In the genomic region with DNA sequence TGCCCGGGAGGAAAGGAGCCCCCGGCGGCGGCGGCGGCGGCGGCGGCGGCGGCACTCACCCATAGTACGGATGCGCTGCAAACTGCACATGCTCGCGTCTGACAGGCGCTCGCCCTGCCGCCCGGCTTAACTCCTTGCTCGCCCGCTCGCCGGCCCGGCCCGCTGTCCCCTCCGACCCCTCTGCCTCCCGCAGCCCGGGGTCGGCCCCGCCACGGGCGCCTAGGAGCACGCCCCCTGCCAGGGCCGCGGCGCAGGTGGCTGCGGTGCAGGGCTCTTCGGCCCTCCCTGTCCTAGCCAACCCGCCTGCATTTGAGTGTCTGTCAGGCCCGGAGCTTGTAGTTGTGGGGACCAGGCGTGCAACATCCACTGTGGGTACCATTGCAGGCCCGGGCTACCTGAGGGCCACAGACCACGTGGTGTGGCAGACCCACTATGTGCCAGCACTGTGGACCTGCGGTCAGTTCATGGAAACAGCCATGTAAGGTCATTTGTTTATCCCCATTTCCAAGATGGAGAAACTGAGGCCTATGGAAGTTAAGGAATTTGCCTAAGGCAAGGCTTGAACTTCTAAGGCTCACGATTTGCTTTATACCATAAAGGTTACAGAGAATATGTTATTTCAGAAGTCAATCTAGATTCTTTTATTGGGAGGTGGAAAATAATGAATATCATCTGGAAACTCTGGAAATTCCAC, we compare ENCODE assay signal across 8 cellular contexts. TPM values are rescaled to one million over a fixed set of nuclear protein-coding genes. Genes with fewer than 3 reads are reported as not detected.
DNase-seq lines count a peak whose midpoint lies in the region; ATAC-seq, FAIRE-seq and TF ChIP-seq lines count a peak whose summit lies in the region.

No MANE protein-coding gene starts in this region.

- intact Hi-C loops in MCF 10A (cut with micrococcal nuclease) (no loop called here), left colon (cut with DNase I, micrococcal nuclease) (no loop called here)

- FAIRE-seq in frontal cortex (lab: Jason Lieb, UNC), result no peak

- H3K27ac Mint-ChIP-seq in MCF 10A (ENCODE audit: low read depth, unreplicated experiment), result no peak overlapping the region
- no peak overlapping the region for H3K27ac Mint-ChIP-seq in stimulated activated naive B cell treated with anti-CD40 and anti-IgM and Interleukin-4, amounts not matched to agents 10 μg/mL and 1 μg/mL and 100 μg/mL, for 72 hours

- no TSS peak for BruUV-seq in MCF 10A (replicated peaks; lab: Mats Ljungman, UMichigan)

- H3K9me3 Mint-ChIP-seq in MCF 10A (ENCODE audit: unreplicated experiment), result no peaks in the 10 kb centered on the region
- no peaks in the 10 kb centered on the region for H3K9me3 Mint-ChIP-seq in stimulated activated naive B cell treated with anti-CD40 and anti-IgM and Interleukin-4, amounts not matched to agents 10 μg/mL and 1 μg/mL and 100 μg/mL, for 72 hours

- ATAC-seq in GM21717 (IDR thresholded peaks at IDR 0.05; ENCODE audit: unreplicated experiment) (peak; percentile 57), RWPE2 (ENCODE audit: low read depth) (peak; percentile 35), left colon (peak; percentile 41)
- ATAC-seq in stimulated activated naive B cell treated with anti-CD40 and anti-IgM and Interleukin-4, amounts not matched to agents 10 μg/mL and 1 μg/mL and 100 μg/mL, for 72 hours (replicated peaks), result peak; percentile 74

- no peaks in the 10 kb centered on the region for H3K36me3 ChIP-seq in RWPE2 (ENCODE audit: low read depth)

- peak; percentile 17 for TF ChIP-seq CTCF in RWPE2 (IDR thresholded peaks at IDR 0.05; ENCODE audit: poor library complexity, severe bottlenecking)
- no peak for TF ChIP-seq CTCF in MCF 10A (IDR thresholded peaks at IDR 0.05; ENCODE audit: unreplicated experiment)

- H3K4me3 ChIP-seq in RWPE2 (ENCODE audit: severe bottlenecking), result peak overlapping the region; percentile 77

- POLR2A ChIA-PET in MCF 10A (lab: Yijun Ruan, JAX), result interaction anchor here (0.9 to 1.1 kb wide), 2 partner anchors 39 to 56 kb away, joined by 3 read pairs; no protein-coding TSS in a partner anchor

- DNase-seq in EL (peak; percentile 45), RWPE2 (ENCODE audit: low spot score) (no peak), MCF 10A (ENCODE audit: unreplicated experiment) (no peak), left colon (peak in 1 of 2 donors; percentile 63), frontal cortex (ENCODE audit: low spot score in 2 of 2) (no peak), DMS114 treated with DMSO at 0.1 percent for 48 hours (lab: John Stamatoyannopoulos, UW; ENCODE audit: unreplicated experiment) (no peak)
- peak; percentile 11 for DNase-seq in stimulated activated naive B cell treated with anti-CD40 and anti-IgM and Interleukin-4, amounts not matched to agents 10 μg/mL and 1 μg/mL and 100 μg/mL, for 72 hours

- H3K27ac ChIP-seq in RWPE2 (ENCODE audit: poor library complexity, severe bottlenecking), result no peak overlapping the region

- H3K9me3 ChIP-seq in RWPE2 (ENCODE audit: severe bottlenecking), result no peaks in the 10 kb centered on the region

- H3K36me3 Mint-ChIP-seq in MCF 10A (ENCODE audit: insufficient read depth, unreplicated experiment), result peaks cover 7% of the 10 kb centered on the region
- H3K36me3 Mint-ChIP-seq in stimulated activated naive B cell treated with anti-CD40 and anti-IgM and Interleukin-4, amounts not matched to agents 10 μg/mL and 1 μg/mL and 100 μg/mL, for 72 hours, result no peaks in the 10 kb centered on the region

- CTCF ChIA-PET in MCF 10A (lab: Yijun Ruan, JAX), result interaction anchor here (0.6 to 7.6 kb wide), 3 partner anchors 11 to 109 kb away, joined by 3 to 63 read pairs (median 14); no protein-coding TSS in a partner anchor

- H3K4me1 Mint-ChIP-seq in MCF 10A (ENCODE audit: insufficient read depth, unreplicated experiment), result no peaks in the 10 kb centered on the region
- H3K4me1 Mint-ChIP-seq in stimulated activated naive B cell treated with anti-CD40 and anti-IgM and Interleukin-4, amounts not matched to agents 10 μg/mL and 1 μg/mL and 100 μg/mL, for 72 hours, result peaks cover 19 to 45% of the 10 kb centered on the region in 2 donors

- peak overlapping the region; percentile 76 for H3K4me3 Mint-ChIP-seq in MCF 10A (ENCODE audit: unreplicated experiment)
- H3K4me3 Mint-ChIP-seq in stimulated activated naive B cell treated with anti-CD40 and anti-IgM and Interleukin-4, amounts not matched to agents 10 μg/mL and 1 μg/mL and 100 μg/mL, for 72 hours, result peak overlapping the region; percentile 92 to 94

- peaks cover 36% of the 10 kb centered on the region for H3K27me3 Mint-ChIP-seq in MCF 10A (ENCODE audit: insufficient read depth, unreplicated experiment)
- peaks cover 0 to 6% of the 10 kb centered on the region in 2 donors for H3K27me3 Mint-ChIP-seq in stimulated activated naive B cell treated with anti-CD40 and anti-IgM and Interleukin-4, amounts not matched to agents 10 μg/mL and 1 μg/mL and 100 μg/mL, for 72 hours

- H3K4me1 ChIP-seq in RWPE2 (ENCODE audit: insufficient read depth, poor library complexity, severe bottlenecking), result no peaks in the 10 kb centered on the region

- no peaks in the 10 kb centered on the region for H3K27me3 ChIP-seq in RWPE2 (ENCODE audit: insufficient read depth, poor library complexity, severe bottlenecking)

RNA-seq across cellular contexts. Expression of a gene that starts 17.6 kb away (rescaled TPM):
- 5.8 and 6.0 TPM in 2 replicates for total RNA-seq in MCF 10A (2022)
- total RNA-seq in left colon, result 10 to 100 TPM; 54.0 to 63.2 TPM
- 7.3 TPM for total RNA-seq in frontal cortex

RNA-seq across cellular contexts. Expression of a gene that starts 27.0 kb away (rescaled TPM):
- total RNA-seq in MCF 10A (2022) (0.17 and 0.37 TPM in 2 replicates), left colon (10 to 100 TPM in 1 of 2 donors, 1 to 10 TPM in 1; 5.0 to 10.3 TPM), frontal cortex (22.4 TPM)

Comparison
In these comparisons a context has a peak if more than half of its experiments do, and no peak if none do; other contexts are left out.
1. DNase-seq: peak in EL (single experiment) and stimulated activated naive B cell treated with anti-CD40 and anti-IgM and Interleukin-4, amounts not matched to agents 10 μg/mL and 1 μg/mL and 100 μg/mL, for 72 hours (single experiment); none in RWPE2 (single experiment), MCF 10A (single experiment), frontal cortex (0 of 2) and DMS114 treated with DMSO at 0.1 percent for 48 hours (single experiment).
2. Peak in every context shown above with its lines, with median percentiles within 50 percentile points of each other: ATAC-seq.